In genomic region chr15:75827691-75828090, GRCh38 we compare ENCODE assay signal across 2 cellular contexts.
TF ChIP-seq lines count a peak whose summit lies in the region.

No MANE protein-coding gene starts in this region.

TF ChIP-seq in GM23338, 12 proteins besides CTCF, POLR2A, EP300 and RAD21:
- no peak for TF ChIP-seq ZNF462 (CRISPR knock-in tag; IDR thresholded peaks at IDR 0.05)
- TF ChIP-seq EZH2phosphoT487 (IDR thresholded peaks at IDR 0.05; ENCODE audit: unreplicated experiment) = no peak
- no peak for TF ChIP-seq CREB1 (CRISPR knock-in tag; IDR thresholded peaks at IDR 0.05; ENCODE audit: low read depth)
- TF ChIP-seq ETS1 (IDR thresholded peaks at IDR 0.05) = no peak
- no peak for TF ChIP-seq STAT1 (IDR thresholded peaks at IDR 0.05; ENCODE audit: unreplicated experiment)
- TF ChIP-seq ZNF331 (CRISPR knock-in tag; IDR thresholded peaks at IDR 0.05; ENCODE audit: low read depth) = no peak
- no peak for TF ChIP-seq REST (IDR thresholded peaks at IDR 0.05; ENCODE audit: unreplicated experiment)
- no peak for TF ChIP-seq ZNF114 (CRISPR knock-in tag; IDR thresholded peaks at IDR 0.05)
- TF ChIP-seq JUNB (IDR thresholded peaks at IDR 0.05; ENCODE audit: unreplicated experiment) = no peak
- no peak for TF ChIP-seq NANOG (IDR thresholded peaks at IDR 0.05; ENCODE audit: borderline replicate concordance)
- TF ChIP-seq POLR2AphosphoS5 (IDR thresholded peaks at IDR 0.05; ENCODE audit: low read depth) = no peak
- TF ChIP-seq EZH2 (IDR thresholded peaks at IDR 0.05; ENCODE audit: low read depth, unreplicated experiment) = no peak

TF ChIP-seq in K562, 482 proteins besides CTCF, POLR2A, EP300 and RAD21:
- TF ChIP-seq ZFP91 (CRISPR knock-in tag; IDR thresholded peaks at IDR 0.05) = no peak
- TF ChIP-seq HNRNPUL1 (IDR thresholded peaks at IDR 0.05; ENCODE audit: low read length) = no peak
- TF ChIP-seq GTF2F1 (IDR thresholded peaks at IDR 0.05; ENCODE audit: low read depth, low read length) = no peak
- no peak for TF ChIP-seq SAP30 (IDR thresholded peaks at IDR 0.05; ENCODE audit: borderline replicate concordance, insufficient read depth, low read depth, low read length, poor library complexity, severe bottlenecking)
- TF ChIP-seq ZBTB2 (IDR thresholded peaks at IDR 0.05) = no peak
- TF ChIP-seq ZNF511 (CRISPR knock-in tag; IDR thresholded peaks at IDR 0.05) = no peak
- no peak for TF ChIP-seq NFE2L1 (tag; IDR thresholded peaks at IDR 0.05; ENCODE audit: borderline replicate concordance, low read depth)
- TF ChIP-seq ZNF239 (CRISPR knock-in tag; IDR thresholded peaks at IDR 0.05) = peak; percentile 32; the same call in 1 of the 2 replicates
TF ChIP-seq in K562: peak in this region for 1.
